ENCODE assay signal across 28 cellular contexts in genomic region chr21:28419110-28419509, GRCh38.
A peak's percentile ranks its signal among the peaks of the same experiment; 100 is the strongest.
DNase-seq lines count a peak whose midpoint lies in the region; ATAC-seq and TF ChIP-seq lines count a peak whose summit lies in the region.
"Had no signal": no experiment of that assay in that cellular context is flagged by ENCODE, and none has a peak within 500 bp of the region (broad histone marks: within the 10 kb centered on the region; RNA-seq: fewer than 3 reads in every experiment).

No MANE protein-coding gene starts in this region.

- H3K36me3 ChIP-seq in right atrium auricular region (no peaks in the 10 kb centered on the region), brain microvascular endothelial cell (replicated peaks) (no peaks in the 10 kb centered on the region), upper lobe of left lung (no peaks in the 10 kb centered on the region), endodermal cell (ENCODE audit: control insufficient read depth, insufficient read depth, low read length) (no peaks in the 10 kb centered on the region), MM.1S (replicated peaks; ENCODE audit: insufficient read depth, low read length) (no peaks in the 10 kb centered on the region)
- H3K36me3 ChIP-seq: cardiac muscle cell, gastrocnemius medialis, pancreas, transverse colon had no signal

- TF ChIP-seq CTCF in right atrium auricular region (IDR thresholded peaks at IDR 0.05) (no peak), brain microvascular endothelial cell (IDR thresholded peaks at IDR 0.05; ENCODE audit: low read depth, low read length, missing control alignments) (no peak), upper lobe of left lung (IDR thresholded peaks at IDR 0.05) (no peak), endodermal cell (conservative IDR thresholded peaks at IDR 0.05) (no peak), MM.1S (IDR thresholded peaks at IDR 0.05; ENCODE audit: low read length) (no peak)

- H3K4me3 ChIP-seq in right atrium auricular region (no peak overlapping the region), brain microvascular endothelial cell (ENCODE audit: low read depth, low read length) (no peak overlapping the region), upper lobe of left lung (no peak overlapping the region), endodermal cell (ENCODE audit: low read length) (no peak overlapping the region), MM.1S (ENCODE audit: low read length) (no peak overlapping the region)
- H3K4me3 ChIP-seq: cardiac muscle cell, gastrocnemius medialis, pancreas, transverse colon had no signal

- TF ChIP-seq EP300 in upper lobe of left lung (IDR thresholded peaks at IDR 0.05) = no peak

- no peaks in the 10 kb centered on the region for H3K79me2 ChIP-seq in MM.1S (ENCODE audit: low read length)

- H3K9me3 ChIP-seq in right atrium auricular region (no peaks in the 10 kb centered on the region), upper lobe of left lung (no peaks in the 10 kb centered on the region), endodermal cell (ENCODE audit: control insufficient read depth, low read length) (no peaks in the 10 kb centered on the region), MM.1S (replicated peaks; ENCODE audit: insufficient read depth, low read length) (no peaks in the 10 kb centered on the region)
- H3K9me3 ChIP-seq: gastrocnemius medialis, pancreas, transverse colon had no signal

- H3F3A ChIP-seq in MM.1S (ENCODE audit: insufficient read depth, low read length) = no peaks in the 10 kb centered on the region

- no peaks in the 10 kb centered on the region for H3K9me3 Mint-ChIP-seq in endodermal cell
- H3K9me3 Mint-ChIP-seq: activated CD4-positive, alpha-beta memory T cell treated with anti-CD3 and anti-CD28 coated beads for 36 hours; natural killer cell treated with Interleukin-12 subunit alpha and Interleukin-12 subunit beta and Interleukin-15 and Interleukin-18, amount 100 ng/mL, for 72 hours had no signal

- no peaks in the 10 kb centered on the region for H3K4me1 Mint-ChIP-seq in endodermal cell

- H3K36me3 Mint-ChIP-seq in endodermal cell (ENCODE audit: low read depth) = no peaks in the 10 kb centered on the region
- H3K36me3 Mint-ChIP-seq: activated CD4-positive, alpha-beta memory T cell treated with anti-CD3 and anti-CD28 coated beads for 36 hours; natural killer cell treated with Interleukin-12 subunit alpha and Interleukin-12 subunit beta and Interleukin-15 and Interleukin-18, amount 100 ng/mL, for 72 hours had no signal

- no peaks in the 10 kb centered on the region for H4K20me1 ChIP-seq in MM.1S (ENCODE audit: insufficient read depth, low read length)

- ATAC-seq in left cardiac atrium = peak; percentile 35 to 53
- peak; percentile 40 to 54 for ATAC-seq in upper lobe of left lung (ENCODE audit: low FRiP score in 2 of 2)
- ATAC-seq: gastrocnemius medialis; natural killer cell treated with Interleukin-12 subunit alpha and Interleukin-12 subunit beta and Interleukin-15 and Interleukin-18, amount 100 ng/mL, for 72 hours; pancreas; right cardiac atrium had no signal

- no peak overlapping the region for H3K4me2 ChIP-seq in MM.1S (ENCODE audit: low read depth, low read length)
- H3K4me2 ChIP-seq: KMS-11 had no signal

- H3K9ac ChIP-seq in endodermal cell (ENCODE audit: extremely low read depth, low read length, poor library complexity, severe bottlenecking) (no peak overlapping the region), MM.1S (ENCODE audit: low read length) (no peak overlapping the region)
- H3K9ac ChIP-seq: KMS-11 had no signal

- in situ Hi-C loops in brain microvascular endothelial cell (cut with HindIII; ENCODE audit: low pct_ligation_motif_present, low sequenced_read_pairs) = no loop called here

- DNase-seq in left cardiac atrium = no peak
- DNase-seq in right atrium auricular region (ENCODE audit: low spot score) = no peak
- DNase-seq in brain microvascular endothelial cell = peak; percentile 52
- DNase-seq in hepatic stellate cell (ENCODE audit: low spot score) = peak; percentile 64
- no peak for DNase-seq in upper lobe of left lung
- no peak for DNase-seq in endodermal cell
- DNase-seq in NCI-H1694 (lab: John Stamatoyannopoulos, UW) = no peak
- no peak for DNase-seq in MM.1S
- DNase-seq: activated CD4-positive, alpha-beta memory T cell treated with anti-CD3 and anti-CD28 coated beads for 36 hours; activated effector memory CD4-positive, alpha-beta T cell treated with Interleukin-2 at 50 U/mL for 16 hours; Calu3; gastrocnemius medialis; HCEC 1CT; kidney; MV-4-11; NCI-H1694 treated with DMSO at 0.1 percent for 48 hours; NCI-H345; OCI-M1; pancreas; right cardiac atrium; Right ventricle myocardium superior; stimulated activated CD8-positive, alpha-beta memory T cell treated with anti-CD3 and anti-CD28 coated beads, Interleukin-4, amount 100 ng/mL, for 48 hours; T1000; transverse colon had no signal

- H3K4me1 ChIP-seq in right atrium auricular region = no peaks in the 10 kb centered on the region
- H3K4me1 ChIP-seq in upper lobe of left lung = no peaks in the 10 kb centered on the region
- H3K4me1 ChIP-seq in endodermal cell (ENCODE audit: control insufficient read depth, insufficient read depth, low read length) = no peaks in the 10 kb centered on the region
- no peaks in the 10 kb centered on the region for H3K4me1 ChIP-seq in MM.1S (ENCODE audit: low read length)
- H3K4me1 ChIP-seq: gastrocnemius medialis, pancreas, transverse colon had no signal

- H3K4me3 Mint-ChIP-seq in endodermal cell = no peak overlapping the region
- H3K4me3 Mint-ChIP-seq: activated CD4-positive, alpha-beta memory T cell treated with anti-CD3 and anti-CD28 coated beads for 36 hours; natural killer cell treated with Interleukin-12 subunit alpha and Interleukin-12 subunit beta and Interleukin-15 and Interleukin-18, amount 100 ng/mL, for 72 hours had no signal

- intact Hi-C loops in left cardiac atrium (cut with DNase I) = no loop called here

- H3K27me3 Mint-ChIP-seq in endodermal cell (ENCODE audit: insufficient read depth) = no peaks in the 10 kb centered on the region
- H3K27me3 Mint-ChIP-seq: activated CD4-positive, alpha-beta memory T cell treated with anti-CD3 and anti-CD28 coated beads for 36 hours; natural killer cell treated with Interleukin-12 subunit alpha and Interleukin-12 subunit beta and Interleukin-15 and Interleukin-18, amount 100 ng/mL, for 72 hours had no signal

- H3K27me3 ChIP-seq in right atrium auricular region (no peaks in the 10 kb centered on the region), brain microvascular endothelial cell (replicated peaks) (no peaks in the 10 kb centered on the region), upper lobe of left lung (no peaks in the 10 kb centered on the region), endodermal cell (ENCODE audit: control insufficient read depth, insufficient read depth, low read length, poor library complexity, severe bottlenecking) (peaks cover 6% of the 10 kb centered on the region), MM.1S (replicated peaks; ENCODE audit: insufficient read depth, low read length) (no peaks in the 10 kb centered on the region)
- H3K27me3 ChIP-seq: cardiac muscle cell, gastrocnemius medialis, pancreas, transverse colon had no signal

- H2AFZ ChIP-seq in MM.1S (ENCODE audit: low read length) = no peak overlapping the region

- TF ChIP-seq POLR2A in upper lobe of left lung (IDR thresholded peaks at IDR 0.05) = no peak

- no peak overlapping the region for H3K27ac ChIP-seq in right atrium auricular region
- peak overlapping the region; percentile 72 for H3K27ac ChIP-seq in brain microvascular endothelial cell
- H3K27ac ChIP-seq in upper lobe of left lung = no peak overlapping the region
- H3K27ac ChIP-seq in endodermal cell (ENCODE audit: low read depth, low read length) = no peak overlapping the region
- H3K27ac ChIP-seq in MM.1S (ENCODE audit: low read length) = no peak overlapping the region
- H3K27ac ChIP-seq: C4-2B, cardiac muscle cell, gastrocnemius medialis, KMS-11, pancreas, transverse colon had no signal

- WGBS in upper lobe of left lung, 2 donors = 69 to 79% methylated on average over 1 of the region's 1 CpG
- 100% methylated on average over 1 of the region's 1 CpG; no CpG with 5 or more reads in 1 of the 2 experiments for WGBS in endodermal cell (ENCODE audit: insufficient coverage in 1 of 2, insufficient read length in 1 of 2), 2 experiments

- H3K9me2 ChIP-seq in MM.1S (replicated peaks; ENCODE audit: insufficient read depth, low read length) = no peaks in the 10 kb centered on the region

- H3K27ac Mint-ChIP-seq in endodermal cell = no peak overlapping the region
- H3K27ac Mint-ChIP-seq: activated CD4-positive, alpha-beta memory T cell treated with anti-CD3 and anti-CD28 coated beads for 36 hours; natural killer cell treated with Interleukin-12 subunit alpha and Interleukin-12 subunit beta and Interleukin-15 and Interleukin-18, amount 100 ng/mL, for 72 hours had no signal

Comparison
In these comparisons a context has a peak if more than half of its experiments do, and no peak if none do; other contexts are left out.
1. DNase-seq: peak in brain microvascular endothelial cell (single experiment) and hepatic stellate cell (single experiment); none in left cardiac atrium (single experiment), right atrium auricular region (single experiment), upper lobe of left lung (0 of 2), endodermal cell (single experiment), NCI-H1694 (single experiment) and MM.1S (single experiment).